ENCODE assay signal across 8 cellular contexts in genomic region chr6:28001351-28001750, GRCh38. TPM values are rescaled to one million over a fixed set of nuclear protein-coding genes. Genes with fewer than 3 reads are reported as not detected.
"Had no signal": no experiment of that assay in that cellular context is flagged by ENCODE, and none has a peak within 500 bp of the region (broad histone marks: within the 10 kb centered on the region; RNA-seq: fewer than 3 reads in every experiment).

No MANE protein-coding gene starts in this region.

- DNase-seq: GOT3, H9, HCEC 1CT, IMR-90, KBM-7 had no signal

- FAIRE-seq: H54, HTR-8/SVneo had no signal

RNA-seq across cellular contexts. Expression of gene OR2B6, which starts 44.3 kb away (rescaled TPM):
- total RNA-seq: H9, HT-29, IMR-90 had no signal
- polyA plus RNA-seq: IMR-90 had no signal
